Comparison of ENCODE assay signal across 16 cellular contexts in the genomic region with DNA sequence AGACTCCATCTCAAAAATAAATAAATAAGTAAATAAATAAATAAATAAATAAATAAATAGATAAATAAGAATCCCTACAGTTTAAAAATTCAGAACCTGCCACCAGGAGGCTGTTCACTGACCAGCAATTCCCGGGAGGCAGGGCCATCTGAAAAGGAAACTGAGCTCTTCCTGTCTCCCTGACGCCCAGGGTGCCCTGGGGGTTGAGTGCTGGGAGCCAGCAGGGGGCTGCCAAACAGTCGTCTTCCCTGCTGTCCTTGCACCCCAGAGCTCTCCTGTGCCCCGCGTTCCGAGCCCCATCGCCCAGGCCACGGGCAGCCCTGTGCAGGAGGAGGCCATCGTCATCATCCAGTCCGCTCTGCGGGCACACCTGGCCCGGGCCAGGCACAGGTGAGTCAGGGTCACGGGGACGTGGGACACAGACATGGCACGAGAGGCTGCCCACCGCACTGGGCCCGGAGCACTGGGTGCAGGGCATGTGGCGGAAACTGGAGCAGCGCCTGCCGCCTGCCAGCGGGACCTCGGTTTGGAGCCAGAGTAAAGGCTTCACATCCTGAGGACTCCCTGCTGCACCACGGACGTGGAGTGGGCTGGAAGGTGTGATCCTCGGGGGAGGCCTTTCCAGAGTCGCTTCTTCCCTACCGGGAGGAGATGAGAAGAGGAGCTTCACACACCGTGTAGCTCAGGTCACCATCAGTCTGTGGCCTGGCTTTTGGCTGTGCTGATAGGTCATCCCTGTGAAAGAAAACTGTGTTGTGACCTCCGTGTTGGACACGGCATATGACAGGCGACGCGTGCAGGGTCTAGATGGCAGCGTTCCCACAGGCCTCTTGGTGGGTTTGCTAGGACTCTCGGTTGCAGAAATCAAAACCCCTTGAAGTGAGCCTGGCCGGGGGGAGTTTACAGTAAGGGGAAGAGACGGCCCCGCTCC.
"Had no signal": no experiment of that assay in that cellular context is flagged by ENCODE, and none has a peak within 500 bp of the region (broad histone marks: within the 10 kb centered on the region; RNA-seq: fewer than 3 reads in every experiment).

No MANE protein-coding gene starts in this region.

- H3K4me3 ChIP-seq: breast epithelium, gastrocnemius medialis, psoas muscle, sigmoid colon had no signal

- H3K27me3 Mint-ChIP-seq: activated CD4-positive, alpha-beta memory T cell treated with anti-CD3 and anti-CD28 coated beads for 36 hours; activated naive CD8-positive, alpha-beta T cell treated with anti-CD3 and anti-CD28 coated beads for 36 hours; natural killer cell treated with Interleukin-12 subunit alpha and Interleukin-12 subunit beta and Interleukin-15 and Interleukin-18, amount 100 ng/mL, for 72 hours had no signal

- DNase-seq: activated CD4-positive, alpha-beta memory T cell treated with anti-CD3 and anti-CD28 coated beads for 36 hours; activated CD4-positive, CD25-positive, alpha-beta regulatory T cell treated with anti-CD3 and anti-CD28 coated beads, Interleukin-2, amount 50 U/mL, for 72 hours; activated gamma-delta T cell treated with Interleukin-2 at 50 U/mL for 16 hours; activated naive CD8-positive, alpha-beta T cell treated with anti-CD3 and anti-CD28 coated beads for 36 hours; activated T-cell treated with anti-CD3 and anti-CD28 coated beads, Interleukin-2, amount 50 U/mL, for 72 hours; effector CD4-positive, alpha-beta T cell; gastrocnemius medialis; mammary epithelial cell; occipital lobe; psoas muscle; sigmoid colon; stimulated activated CD4-positive, alpha-beta T cell treated with anti-CD3 and anti-CD28 coated beads, Interleukin-2, amount 100 ng/mL, for 24 hours; stimulated activated naive CD4-positive, alpha-beta T cell; substantia nigra had no signal

- H3K27ac Mint-ChIP-seq: activated CD4-positive, alpha-beta memory T cell treated with anti-CD3 and anti-CD28 coated beads for 36 hours; activated naive CD8-positive, alpha-beta T cell treated with anti-CD3 and anti-CD28 coated beads for 36 hours; activated T-cell treated with anti-CD3 and anti-CD28 coated beads, Interleukin-2, amount 50 U/mL, for 72 hours; natural killer cell treated with Interleukin-12 subunit alpha and Interleukin-12 subunit beta and Interleukin-15 and Interleukin-18, amount 100 ng/mL, for 72 hours had no signal

- H3K36me3 ChIP-seq: breast epithelium, gastrocnemius medialis had no signal

- H3K27me3 ChIP-seq: breast epithelium, gastrocnemius medialis, sigmoid colon had no signal

- H3K9me3 Mint-ChIP-seq: activated CD4-positive, alpha-beta memory T cell treated with anti-CD3 and anti-CD28 coated beads for 36 hours; activated naive CD8-positive, alpha-beta T cell treated with anti-CD3 and anti-CD28 coated beads for 36 hours; activated T-cell treated with anti-CD3 and anti-CD28 coated beads, Interleukin-2, amount 50 U/mL, for 72 hours; natural killer cell treated with Interleukin-12 subunit alpha and Interleukin-12 subunit beta and Interleukin-15 and Interleukin-18, amount 100 ng/mL, for 72 hours had no signal

- H3K36me3 Mint-ChIP-seq: activated naive CD8-positive, alpha-beta T cell treated with anti-CD3 and anti-CD28 coated beads for 36 hours; natural killer cell treated with Interleukin-12 subunit alpha and Interleukin-12 subunit beta and Interleukin-15 and Interleukin-18, amount 100 ng/mL, for 72 hours had no signal

- H3K4me3 Mint-ChIP-seq: activated CD4-positive, alpha-beta memory T cell treated with anti-CD3 and anti-CD28 coated beads for 36 hours; activated naive CD8-positive, alpha-beta T cell treated with anti-CD3 and anti-CD28 coated beads for 36 hours; activated T-cell treated with anti-CD3 and anti-CD28 coated beads, Interleukin-2, amount 50 U/mL, for 72 hours; natural killer cell treated with Interleukin-12 subunit alpha and Interleukin-12 subunit beta and Interleukin-15 and Interleukin-18, amount 100 ng/mL, for 72 hours had no signal

- ATAC-seq: activated T-cell treated with anti-CD3 and anti-CD28 coated beads, Interleukin-2, amount 50 U/mL, for 72 hours had no signal
